Comparison of ENCODE assay signal across 5 cellular contexts in genomic region chr7:72944937-72945336, GRCh38. TPM values are rescaled to one million over a fixed set of nuclear protein-coding genes. Genes with fewer than 3 reads are reported as not detected.
"Had no signal": no experiment of that assay in that cellular context is flagged by ENCODE, and none has a peak within 500 bp of the region (broad histone marks: within the 10 kb centered on the region; RNA-seq: fewer than 3 reads in every experiment).

No MANE protein-coding gene starts in this region.

RNA-seq across cellular contexts. Expression of gene TRIM74, which starts 24.3 kb away (rescaled TPM):
- total RNA-seq: dermis microvascular lymphatic vessel endothelial cell, esophagus mucosa, gastrocnemius medialis, left ventricle myocardium inferior had no signal
- polyA plus RNA-seq: keratinocyte had no signal
